In the genomic region with DNA sequence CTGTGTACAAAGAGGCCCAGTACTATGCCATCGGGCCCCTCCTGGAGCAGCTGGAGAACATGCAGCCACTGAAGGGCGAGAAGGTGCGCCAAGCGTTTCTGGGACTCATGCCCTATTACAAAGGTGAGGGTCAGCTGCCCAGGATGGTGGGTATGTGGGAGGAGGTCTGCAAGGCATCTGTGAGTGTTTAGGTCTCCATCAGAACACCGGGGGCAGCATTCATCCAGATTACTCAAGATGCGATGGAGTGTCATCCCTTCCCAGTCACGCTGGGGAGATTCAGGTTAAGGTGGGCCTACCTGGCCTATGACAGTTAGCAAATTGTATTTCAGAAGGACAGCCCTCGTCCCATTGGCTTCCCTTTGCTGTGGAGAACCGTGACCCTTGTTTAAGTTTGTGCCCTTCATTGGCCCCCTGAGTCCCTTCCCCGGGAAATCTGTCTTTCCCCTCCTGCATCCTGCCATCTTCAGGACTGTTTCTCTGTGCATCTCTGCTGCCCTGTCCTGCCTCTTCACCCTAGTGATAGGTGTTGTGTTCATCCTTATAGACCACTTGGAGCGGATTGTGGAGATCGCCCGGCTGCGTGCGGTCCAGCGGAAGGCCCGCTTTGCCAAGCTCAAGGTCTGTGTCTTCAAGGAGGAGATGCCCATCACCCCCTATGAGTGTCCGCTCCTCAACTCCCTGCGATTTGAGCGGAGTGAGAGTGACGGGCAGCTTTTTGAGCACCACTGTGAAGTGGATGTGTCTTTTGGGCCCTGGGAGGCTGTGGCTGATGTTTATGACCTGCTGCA, we compare ENCODE assay signal across 19 cellular contexts.
"Had no signal": no experiment of that assay in that cellular context is flagged by ENCODE, and none has a peak within 500 bp of the region (broad histone marks: within the 10 kb centered on the region; RNA-seq: fewer than 3 reads in every experiment).

No MANE protein-coding gene starts in this region.

- H3K27me3 ChIP-seq: adrenal gland, hepatocyte, neutrophil, right lobe of liver had no signal

- H3K27ac ChIP-seq: adrenal gland, hepatocyte, lower lobe of right lung, neutrophil, parathyroid adenoma, right lobe of liver had no signal

- H3K27ac Mint-ChIP-seq: activated CD4-positive, alpha-beta T cell treated with anti-CD3 and anti-CD28 coated beads, Interleukin-2, amount 10 ng/mL, durations not matched to agents 24 days and 14 days; activated CD8-positive, alpha-beta T cell treated with anti-CD3 and anti-CD28 coated beads, Interleukin-2, amount 10 ng/mL, durations not matched to agents 7 days and 5 days; activated naive CD4-positive, alpha-beta T cell treated with anti-CD3 and anti-CD28 coated beads, Interleukin-2, amount 50 U/mL, for 72 hours; activated T-cell treated with anti-CD3 and anti-CD28 coated beads, Interleukin-2, amount 50 U/mL, for 72 hours; dendritic cell treated with granulocyte-macrophage colony-stimulating factor and Interleukin-4, amounts not matched to agents 40 ng/mL and 50 ng/mL, for 4 days; stimulated activated memory B cell treated with anti-CD40 and anti-IgM and Interleukin-4, amounts not matched to agents 10 μg/mL and 1 μg/mL and 100 μg/mL, for 72 hours; T-helper 2 cell treated with Interferon-gamma antibody and Interleukin-4, amounts not matched to agents 5 μg/mL and 100 μg/mL, for 36 hours had no signal

- H3K9me3 ChIP-seq: adrenal gland, lower lobe of right lung, neutrophil, right lobe of liver had no signal

- ATAC-seq: activated CD8-positive, alpha-beta T cell treated with anti-CD3 and anti-CD28 coated beads, Interleukin-2, amount 10 ng/mL, durations not matched to agents 7 days and 5 days; activated naive CD4-positive, alpha-beta T cell treated with anti-CD3 and anti-CD28 coated beads, Interleukin-2, amount 50 U/mL, for 72 hours; activated T-cell treated with anti-CD3 and anti-CD28 coated beads, Interleukin-2, amount 50 U/mL, for 72 hours; lower lobe of right lung; naive thymus-derived CD8-positive, alpha-beta T cell; right lobe of liver; stimulated activated memory B cell treated with anti-CD40 and anti-IgM and Interleukin-4, amounts not matched to agents 10 μg/mL and 1 μg/mL and 100 μg/mL, for 72 hours had no signal

- H3K9ac ChIP-seq: parathyroid adenoma had no signal

- H3K4me3 ChIP-seq: adrenal gland, hepatocyte, lower lobe of right lung, right lobe of liver, smooth muscle cell had no signal

- H3K4me1 ChIP-seq: lower lobe of right lung, parathyroid adenoma had no signal

- H3K27me3 Mint-ChIP-seq: activated CD4-positive, alpha-beta T cell treated with anti-CD3 and anti-CD28 coated beads, Interleukin-2, amount 10 ng/mL, durations not matched to agents 24 days and 14 days; naive thymus-derived CD8-positive, alpha-beta T cell; stimulated activated memory B cell treated with anti-CD40 and anti-IgM and Interleukin-4, amounts not matched to agents 10 μg/mL and 1 μg/mL and 100 μg/mL, for 72 hours had no signal

- H3K4me3 Mint-ChIP-seq: activated CD4-positive, alpha-beta T cell treated with anti-CD3 and anti-CD28 coated beads, Interleukin-2, amount 10 ng/mL, durations not matched to agents 24 days and 14 days; activated CD8-positive, alpha-beta T cell treated with anti-CD3 and anti-CD28 coated beads, Interleukin-2, amount 10 ng/mL, durations not matched to agents 7 days and 5 days; activated T-cell treated with anti-CD3 and anti-CD28 coated beads, Interleukin-2, amount 50 U/mL, for 72 hours; dendritic cell treated with granulocyte-macrophage colony-stimulating factor and Interleukin-4, amounts not matched to agents 40 ng/mL and 50 ng/mL, for 4 days; naive thymus-derived CD8-positive, alpha-beta T cell; stimulated activated memory B cell treated with anti-CD40 and anti-IgM and Interleukin-4, amounts not matched to agents 10 μg/mL and 1 μg/mL and 100 μg/mL, for 72 hours; T-helper 2 cell treated with Interferon-gamma antibody and Interleukin-4, amounts not matched to agents 5 μg/mL and 100 μg/mL, for 36 hours had no signal

- DNase-seq: activated CD4-positive, alpha-beta T cell treated with anti-CD3 and anti-CD28 coated beads, Interleukin-2, amount 10 ng/mL, durations not matched to agents 24 days and 14 days; activated CD4-positive, CD25-positive, alpha-beta regulatory T cell; activated CD8-positive, alpha-beta T cell treated with anti-CD3 and anti-CD28 coated beads, Interleukin-2, amount 10 ng/mL, durations not matched to agents 7 days and 5 days; activated effector memory CD4-positive, alpha-beta T cell treated with anti-CD3 and anti-CD28 coated beads, Interleukin-2, amount 50 U/mL, for 16 hours; activated T-cell treated with anti-CD3 and anti-CD28 coated beads, Interleukin-2, amount 50 U/mL, for 72 hours; adrenal gland; effector CD8-positive, alpha-beta T cell; lower lobe of right lung; naive thymus-derived CD8-positive, alpha-beta T cell; right lobe of liver; stimulated activated CD4-positive, alpha-beta T cell treated with anti-CD3 and anti-CD28 coated beads, Interleukin-4, amount 100 ng/mL, for 1 hour had no signal

- H3K9me3 Mint-ChIP-seq: activated CD4-positive, alpha-beta T cell treated with anti-CD3 and anti-CD28 coated beads, Interleukin-2, amount 10 ng/mL, durations not matched to agents 24 days and 14 days; activated naive CD4-positive, alpha-beta T cell treated with anti-CD3 and anti-CD28 coated beads, Interleukin-2, amount 50 U/mL, for 72 hours; activated T-cell treated with anti-CD3 and anti-CD28 coated beads, Interleukin-2, amount 50 U/mL, for 72 hours; dendritic cell treated with granulocyte-macrophage colony-stimulating factor and Interleukin-4, amounts not matched to agents 40 ng/mL and 50 ng/mL, for 4 days; naive thymus-derived CD8-positive, alpha-beta T cell; stimulated activated memory B cell treated with anti-CD40 and anti-IgM and Interleukin-4, amounts not matched to agents 10 μg/mL and 1 μg/mL and 100 μg/mL, for 72 hours; T-helper 2 cell treated with Interferon-gamma antibody and Interleukin-4, amounts not matched to agents 5 μg/mL and 100 μg/mL, for 36 hours had no signal
